8 cellular contexts compared by ENCODE assay signal in the genomic region with DNA sequence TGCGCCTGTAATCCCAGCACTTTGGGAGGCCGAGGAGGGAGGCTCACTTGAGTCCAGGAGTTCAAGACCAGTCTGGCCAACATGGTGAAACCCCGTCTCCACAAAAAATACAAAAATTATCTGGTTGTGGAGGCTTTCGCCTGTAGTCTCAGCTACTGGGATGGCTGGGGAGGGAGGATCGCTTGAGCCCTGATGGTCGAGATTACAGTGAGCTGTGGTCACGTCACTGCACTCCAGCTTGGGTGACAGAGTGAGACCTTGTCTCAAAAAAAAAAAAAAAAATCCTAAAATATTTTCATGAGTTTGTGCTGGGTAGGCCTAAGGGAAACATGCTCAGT. TPM values are rescaled to one million over a fixed set of nuclear protein-coding genes. Genes with fewer than 3 reads are reported as not detected.
DNase-seq lines count a peak whose midpoint lies in the region; ATAC-seq and TF ChIP-seq lines count a peak whose summit lies in the region.
"Not testable (repeated sequence)": the region's sequence is repeated elsewhere in the genome, so short reads cannot be mapped to it uniquely, and the experiment has no call there.

No MANE protein-coding gene starts in this region.

- in situ Hi-C loops in astrocyte of the cerebellum (cut with HindIII; ENCODE audit: low sequenced_read_pairs) = not testable (repeated sequence)

- peak overlapping the region; percentile 93 for H3K27ac Mint-ChIP-seq in T-helper 17 cell

- H2AFZ ChIP-seq in fibroblast of lung (ENCODE audit: low read length) = peak overlapping the region; percentile 61

- 62 to 67% methylated on average over 7 of the region's 7 CpGs for WGBS in lung, 2 donors
- WGBS in aorta, 2 donors = 49 to 54% methylated on average over 7 of the region's 7 CpGs

- H3K4me3 ChIP-seq in GM08714 (ENCODE audit: low read length) (peak overlapping the region; percentile 85; the same call in 1 of the 2 replicates), astrocyte of the cerebellum (ENCODE audit: low read depth, low read length) (peak overlapping the region; percentile 62), fibroblast of lung (replicated peaks in 1 of 4; ENCODE audit: control extremely low read depth in 1 of 4, insufficient read depth in 1 of 4, low read depth in 3 of 4, low read length in 4 of 4) (peak overlapping the region; percentile 73 to 91 (median 84)), retinal pigment epithelial cell (ENCODE audit: low read length) (peak overlapping the region; percentile 68)
- H3K4me3 ChIP-seq in lung; aorta (ENCODE audit: low read length in 2 of 2): not testable (repeated sequence)

- peaks cover 32% of the 10 kb centered on the region for H3K4me1 Mint-ChIP-seq in T-helper 17 cell

- not testable (repeated sequence) for H3K36me3 Mint-ChIP-seq in T-helper 17 cell (ENCODE audit: low read depth)

- H3K27me3 Mint-ChIP-seq in T-helper 17 cell = not testable (repeated sequence)

- H4K20me1 ChIP-seq in fibroblast of lung (ENCODE audit: control insufficient read depth, extremely low read depth, insufficient read depth, low read length) = not testable (repeated sequence)

- intact Hi-C loops in aorta (cut with DNase I) = loop anchor here in 1 of 2 donors (2.0 to 5.0 kb wide), 2 partner anchors 102 to 541 kb away; partner anchors contain the start of genes ATM and NPAT

- H3K27me3 ChIP-seq in fibroblast of lung (ENCODE audit: control insufficient read depth, insufficient read depth, low read length); lung (ENCODE audit: control insufficient read depth, insufficient read depth); aorta (ENCODE audit: control insufficient read depth in 1 of 2, insufficient read depth in 2 of 2, low read length in 1 of 2): not testable (repeated sequence)

- H3K27ac ChIP-seq in fibroblast of lung (ENCODE audit: insufficient read depth, low read length) (peak overlapping the region; percentile 84), lung (ENCODE audit: low read depth in 1 of 2, low read length in 1 of 2) (peak overlapping the region; percentile 97 to 99), aorta (ENCODE audit: low read depth in 1 of 2, low read length in 2 of 2) (peak overlapping the region in 1 of 2 donors; percentile 35)

- not testable (repeated sequence) for TF ChIP-seq CTCF in astrocyte of the cerebellum (IDR thresholded peaks at IDR 0.05; ENCODE audit: low read depth, low read length, missing control alignments); fibroblast of lung (conservative IDR thresholded peaks at IDR 0.05 in 1 of 2, IDR thresholded peaks at IDR 0.05 in 1 of 2; ENCODE audit: low read depth in 1 of 2, low read length in 2 of 2); lung (IDR thresholded peaks at IDR 0.05; ENCODE audit: control extremely low read depth, extremely low read depth); retinal pigment epithelial cell (conservative IDR thresholded peaks at IDR 0.05; ENCODE audit: low read depth, low read length)

- not testable (repeated sequence) for H3K4me1 ChIP-seq in fibroblast of lung (ENCODE audit: control insufficient read depth, extremely low read depth, insufficient read depth, low read length); aorta (ENCODE audit: control insufficient read depth in 1 of 2, insufficient read depth in 2 of 2, low read length in 2 of 2)
- H3K4me1 ChIP-seq in lung (ENCODE audit: control insufficient read depth in 2 of 2, insufficient read depth in 2 of 2, low read length in 2 of 2) = peaks cover 7 to 21% of the 10 kb centered on the region in 2 donors

- H3K9me3 ChIP-seq in T-helper 17 cell (ENCODE audit: control insufficient read depth, low read length, poor library complexity, severe bottlenecking); fibroblast of lung (ENCODE audit: control insufficient read depth, insufficient read depth, low read depth, low read length); lung (ENCODE audit: control insufficient read depth in 2 of 2, insufficient read depth in 1 of 2, low read length in 1 of 2); aorta (ENCODE audit: control insufficient read depth, low read length): not testable (repeated sequence)

- ATAC-seq in HG03354 (IDR thresholded peaks at IDR 0.05; ENCODE audit: poor library complexity, severe bottlenecking, unreplicated experiment) (peak; percentile 25), aorta (ENCODE audit: low FRiP score) (peak; percentile 13)
- not testable (repeated sequence) for ATAC-seq in T-helper 17 cell; lung (ENCODE audit: insufficient read depth, low FRiP score)

- H3K9ac ChIP-seq in fibroblast of lung (ENCODE audit: insufficient read depth, low read length) = not testable (repeated sequence)

- not testable (repeated sequence) for DNase-seq in T-helper 17 cell; astrocyte of the cerebellum (ENCODE audit: low read depth); fibroblast of lung (ENCODE audit: low read depth in 2 of 2); lung (ENCODE audit: low spot score); retinal pigment epithelial cell (ENCODE audit: low read depth); aorta

- H3K79me2 ChIP-seq in fibroblast of lung (ENCODE audit: control insufficient read depth, insufficient read depth, low read length) = peaks cover 26% of the 10 kb centered on the region

- H3K36me3 ChIP-seq in fibroblast of lung (ENCODE audit: control insufficient read depth, insufficient read depth, low read length); lung (ENCODE audit: control insufficient read depth in 2 of 2, insufficient read depth in 2 of 2, low read length in 2 of 2); aorta (ENCODE audit: control insufficient read depth in 1 of 2, insufficient read depth in 2 of 2, low read length in 1 of 2): not testable (repeated sequence)

- H3K4me2 ChIP-seq in fibroblast of lung (ENCODE audit: extremely low read depth, insufficient read depth, low read length) = peak overlapping the region; percentile 89

- peak overlapping the region; percentile 94 for H3K4me3 Mint-ChIP-seq in T-helper 17 cell

RNA-seq across cellular contexts. Expression of gene ACAT1, which starts 0.5 kb away (rescaled TPM):
- total RNA-seq in T-helper 17 cell (10 to 100 TPM; 19.1 to 21.1 TPM), fibroblast of lung (91.4 and 138 TPM in 2 replicates), lung (10 to 100 TPM; 47.6 to 57.6 TPM), aorta (10 to 100 TPM; 65.8 to 70.5 TPM)
- polyA plus RNA-seq in fibroblast of lung (128 and 138 TPM in 2 replicates), lung (10 to 100 TPM; 47.8 to 88.0 TPM), aorta (100 to 1,000 TPM in 1 of 2 donors, 10 to 100 TPM in 1; 77.8 to 102 TPM)
- polyA plus RNA-seq in fibroblast of lung (2012) = 86.7 and 88.3 TPM in 2 replicates
- 5.8 and 27.5 TPM in 2 replicates for polyA minus RNA-seq in fibroblast of lung (ENCODE audit: low replicate concordance)
